ENCODE assay signal across 22 cellular contexts in the genomic region with DNA sequence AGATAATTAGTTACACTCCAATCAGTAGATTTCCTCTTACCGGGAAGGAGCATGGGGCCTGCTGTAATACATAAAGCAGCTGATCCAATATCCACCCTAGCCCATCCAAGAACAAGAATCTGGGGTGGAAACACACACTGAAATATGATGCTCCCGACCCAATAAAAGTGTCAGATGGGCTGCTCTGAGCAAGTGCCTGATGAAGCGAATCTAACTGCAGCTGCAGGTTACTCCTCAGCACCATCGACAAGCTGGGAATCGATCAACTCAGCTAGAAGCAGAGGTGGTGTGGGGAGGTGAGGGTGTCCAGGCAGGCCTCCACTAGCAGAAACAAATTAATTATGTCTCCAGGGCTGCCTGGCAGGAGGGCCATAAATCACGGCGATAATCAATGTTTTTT.
"Had no signal": no experiment of that assay in that cellular context is flagged by ENCODE, and none has a peak within 500 bp of the region (broad histone marks: within the 10 kb centered on the region; RNA-seq: fewer than 3 reads in every experiment).

No MANE protein-coding gene starts in this region.

- DNase-seq: IMR-90, Karpas-422, KG1, MG63, NCI-H1092, NCI-H1105 treated with DMSO at 0.1 percent for 48 hours, NCI-H1436 treated with DMSO at 0.1 percent for 48 hours, NCI-H1694, NCI-H187 treated with DMSO at 0.1 percent for 48 hours, NCI-H2029 treated with DMSO at 0.1 percent for 48 hours, NCI-H2107, NCI-H226, NCI-H446, NCI-H510A, NCI-H774, Right ventricle myocardium superior, RPMI8226, SIG-M5, T-helper 2 cell had no signal

- ATAC-seq: HepG2 had no signal

- H3K4me1 ChIP-seq: SJSA1 had no signal

- H3K36me3 ChIP-seq: MG63, SJSA1 had no signal

- H3K9me3 ChIP-seq: MG63, SJSA1 had no signal

- H3K27ac ChIP-seq: SJSA1, SK-N-MC had no signal

- H3K4me3 ChIP-seq: MG63, SJSA1, SK-N-MC had no signal
